16 cellular contexts compared by ENCODE assay signal in the genomic region with DNA sequence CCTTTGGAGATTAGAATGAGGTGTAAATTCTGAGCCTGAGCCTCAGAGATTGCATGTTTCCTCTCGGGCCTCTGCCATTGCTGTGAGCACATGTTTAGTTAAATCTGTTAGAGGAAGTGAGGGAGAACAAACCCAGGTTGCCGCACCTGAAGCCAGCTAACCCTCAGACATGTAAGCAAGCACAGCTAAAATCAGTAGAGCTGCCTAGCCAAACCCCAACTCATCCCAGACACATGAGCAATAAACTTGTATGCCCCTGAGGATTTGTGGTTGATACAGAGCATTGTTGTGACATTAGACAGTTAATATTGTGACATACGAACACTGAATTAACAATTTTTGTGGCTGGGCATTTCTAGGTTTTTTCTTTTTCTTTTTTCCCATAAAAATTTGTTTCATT. TPM values are rescaled to one million over a fixed set of nuclear protein-coding genes. Genes with fewer than 3 reads are reported as not detected.
DNase-seq lines count a peak whose midpoint lies in the region; TF ChIP-seq lines count a peak whose summit lies in the region.
"Had no signal": no experiment of that assay in that cellular context is flagged by ENCODE, and none has a peak within 500 bp of the region (broad histone marks: within the 10 kb centered on the region; RNA-seq: fewer than 3 reads in every experiment).

No MANE protein-coding gene starts in this region.

- H2AFZ ChIP-seq in mammary epithelial cell (ENCODE audit: low read depth, low read length) = peak overlapping the region; percentile 49

- H3K36me3 Mint-ChIP-seq in nephron progenitor cell (ENCODE audit: low read depth) = peaks cover 78% of the 10 kb centered on the region

- peaks cover 16% of the 10 kb centered on the region for H3K9me3 ChIP-seq in mammary epithelial cell (replicated peaks; ENCODE audit: insufficient read depth, low read length)
- peaks cover 0 to 4% of the 10 kb centered on the region in 2 donors for H3K9me3 ChIP-seq in transverse colon
- H3K9me3 ChIP-seq: SK-N-SH had no signal

- no peak overlapping the region for H3K27ac Mint-ChIP-seq in nephron progenitor cell

- DNase-seq in AG08395 (ENCODE audit: low spot score) (peak; percentile 67), GM04503 (ENCODE audit: low read depth) (peak; percentile 65), mammary epithelial cell (peak; percentile 84), kidney tubule cell (ENCODE audit: low spot score) (peak; percentile 37), nephron progenitor cell (no peak), posterior vena cava (ENCODE audit: low spot score) (no peak), transverse colon (no peak), DMS53 treated with DMSO at 0.1 percent for 48 hours (lab: John Stamatoyannopoulos, UW; ENCODE audit: unreplicated experiment) (no peak)
- DNase-seq: NCI-H1092; NCI-H2171; ovary; SK-N-SH; stimulated activated CD4-positive, alpha-beta T cell treated with anti-CD3 and anti-CD28 coated beads, Interleukin-15, amount 100 ng/mL, for 24 hours; tibial artery had no signal

- H3K79me2 ChIP-seq in mammary epithelial cell (ENCODE audit: insufficient read depth, low read length) = peaks cover 2% of the 10 kb centered on the region

- in situ Hi-C loops in mammary epithelial cell (cut with MboI; ENCODE audit: low sequenced_read_pairs in 2 of 2) = loop anchor here in 1 of 2 donors (25.0 kb wide), 1 partner anchor 576 kb away; the partner anchor contains the start of gene ARL14
- in situ Hi-C loops in transverse colon (cut with MboI; ENCODE audit: low pct_ligation_motif_present in 1 of 4, low pct_unique_long_range_greater_than_20kb in 1 of 4, low sequenced_read_pairs in 3 of 4) = no loop called here

- no peak for TF ChIP-seq POLR2A in transverse colon (IDR thresholded peaks at IDR 0.05)

- no peaks in the 10 kb centered on the region for H4K20me1 ChIP-seq in mammary epithelial cell (ENCODE audit: insufficient read depth, low read length)
- H4K20me1 ChIP-seq: BLaER1 had no signal

- no peaks in the 10 kb centered on the region for H3K4me1 Mint-ChIP-seq in nephron progenitor cell

- peak overlapping the region; percentile 41 for H3K4me2 ChIP-seq in mammary epithelial cell (ENCODE audit: insufficient read depth, low read depth, low read length)
- H3K4me2 ChIP-seq: BLaER1, SK-N-SH had no signal

- TF ChIP-seq CTCF in mammary epithelial cell (conservative IDR thresholded peaks at IDR 0.05 in 1 of 2, IDR thresholded peaks at IDR 0.05 in 1 of 2; ENCODE audit: extremely low read depth in 1 of 2, insufficient read depth in 1 of 2, low read depth in 1 of 2, low read length in 2 of 2) (no peak), nephron progenitor cell (IDR thresholded peaks at IDR 0.05) (no peak), transverse colon (IDR thresholded peaks at IDR 0.05) (no peak)

- TF ChIP-seq EP300 in transverse colon (IDR thresholded peaks at IDR 0.05; ENCODE audit: low read depth) = no peak

- peaks cover 4% of the 10 kb centered on the region for H3K27me3 Mint-ChIP-seq in nephron progenitor cell (ENCODE audit: low read depth, poor library complexity)

- intact Hi-C loops in mammary epithelial cell (cut with micrococcal nuclease) = loop anchor here (10.0 kb wide), 1 partner anchor 698 kb away; the partner anchor contains the start of gene KPNA4
- intact Hi-C loops in posterior vena cava (cut with DNase I) = no loop called here
- intact Hi-C loops in transverse colon (cut with DNase I; ENCODE audit: low total_unique reads) = no loop called here

- no TSS peak for BruUV-seq in mammary epithelial cell (replicated peaks; lab: Mats Ljungman, UMichigan)

- H3K4me3 ChIP-seq in mammary epithelial cell (replicated peaks in 1 of 3; ENCODE audit: insufficient read depth in 1 of 3, low read depth in 2 of 3, low read length in 3 of 3) (no peak overlapping the region), transverse colon (no peak overlapping the region)
- H3K4me3 ChIP-seq: BLaER1, ovary, tibial artery had no signal

- H3K27me3 ChIP-seq in mammary epithelial cell (ENCODE audit: insufficient read depth, low read length) (no peaks in the 10 kb centered on the region), transverse colon (no peaks in the 10 kb centered on the region)
- H3K27me3 ChIP-seq: BLaER1, ovary, tibial artery had no signal

- dilution Hi-C loops in mammary epithelial cell (cut with HindIII; ENCODE audit: low sequenced_read_pairs) = no loop called here

- H3K9me3 Mint-ChIP-seq in nephron progenitor cell = peaks cover 66% of the 10 kb centered on the region

- H3K4me3 Mint-ChIP-seq in nephron progenitor cell = no peak overlapping the region

- H3K36me3 ChIP-seq in mammary epithelial cell (ENCODE audit: insufficient read depth, low read length) = peaks cover under 1% of the 10 kb centered on the region
- H3K36me3 ChIP-seq in transverse colon = peaks cover 0 to 4% (median 0%) of the 10 kb centered on the region in 4 donors
- H3K36me3 ChIP-seq: ovary had no signal

- CTCF ChIA-PET in mammary epithelial cell (lab: Charles Lee; ENCODE audit: low non-redundant PET) = no interaction called here

- peak overlapping the region; percentile 86 for H3K27ac ChIP-seq in mammary epithelial cell (ENCODE audit: insufficient read depth, low read depth, low read length)
- no peak overlapping the region for H3K27ac ChIP-seq in transverse colon
- H3K27ac ChIP-seq: BLaER1, ovary, tibial artery, VCaP had no signal

- no peak overlapping the region for H3K9ac ChIP-seq in mammary epithelial cell (ENCODE audit: insufficient read depth, low read length)
- H3K9ac ChIP-seq: BLaER1, SK-N-SH had no signal

- H3K4me1 ChIP-seq in mammary epithelial cell (ENCODE audit: insufficient read depth, low read length) (peaks cover 35% of the 10 kb centered on the region), transverse colon (peaks cover 0 to 4% (median 0%) of the 10 kb centered on the region in 4 donors)
- H3K4me1 ChIP-seq: tibial artery had no signal

- WGBS in mammary epithelial cell (ENCODE audit: low coverage, missing lambda C conversion rate) = 3% methylated on average over 3 of the region's 3 CpGs
- WGBS in transverse colon (ENCODE audit: low coverage in 1 of 2), 2 donors = 75 to 83% methylated on average over 2 to 3 of the region's 3 CpGs

RNA-seq across cellular contexts. Expression of gene NMD3, which starts 41.9 kb away (rescaled TPM):
- 100 to 1,000 TPM in 1 of 2 donors, 10 to 100 TPM in 1; 74.4 to 112 TPM for total RNA-seq in mammary epithelial cell
- polyA plus RNA-seq in mammary epithelial cell = 41.0 TPM
- 58.4 TPM for polyA minus RNA-seq in mammary epithelial cell
- total RNA-seq in posterior vena cava = 10 to 100 TPM; 50.0 to 56.8 TPM
- total RNA-seq in transverse colon = 10 to 100 TPM in 2 of 4 donors, 1 to 10 TPM in 2; 7.5 to 37.3 (median 21.8) TPM

Comparison
In these comparisons a context has a peak if more than half of its experiments do, and no peak if none do; other contexts are left out.
1. DNase-seq: peak in AG08395 (single experiment), GM04503 (single experiment), mammary epithelial cell (single experiment) and kidney tubule cell (single experiment); none in nephron progenitor cell (single experiment), posterior vena cava (single experiment), transverse colon (single experiment) and DMS53 treated with DMSO at 0.1 percent for 48 hours (single experiment).